In genomic region chr11:68043349-68044144, GRCh38 we compare ENCODE assay signal across 1 cellular context.
TF ChIP-seq lines count a peak whose summit lies in the region.

No MANE protein-coding gene starts in this region.

TF ChIP-seq in K562, 482 proteins besides CTCF, POLR2A, EP300 and RAD21 (continued from another document and continues in another):
- TF ChIP-seq ZNF592 (IDR thresholded peaks at IDR 0.05): peak; percentile 94
- TF ChIP-seq, protein P1, sequence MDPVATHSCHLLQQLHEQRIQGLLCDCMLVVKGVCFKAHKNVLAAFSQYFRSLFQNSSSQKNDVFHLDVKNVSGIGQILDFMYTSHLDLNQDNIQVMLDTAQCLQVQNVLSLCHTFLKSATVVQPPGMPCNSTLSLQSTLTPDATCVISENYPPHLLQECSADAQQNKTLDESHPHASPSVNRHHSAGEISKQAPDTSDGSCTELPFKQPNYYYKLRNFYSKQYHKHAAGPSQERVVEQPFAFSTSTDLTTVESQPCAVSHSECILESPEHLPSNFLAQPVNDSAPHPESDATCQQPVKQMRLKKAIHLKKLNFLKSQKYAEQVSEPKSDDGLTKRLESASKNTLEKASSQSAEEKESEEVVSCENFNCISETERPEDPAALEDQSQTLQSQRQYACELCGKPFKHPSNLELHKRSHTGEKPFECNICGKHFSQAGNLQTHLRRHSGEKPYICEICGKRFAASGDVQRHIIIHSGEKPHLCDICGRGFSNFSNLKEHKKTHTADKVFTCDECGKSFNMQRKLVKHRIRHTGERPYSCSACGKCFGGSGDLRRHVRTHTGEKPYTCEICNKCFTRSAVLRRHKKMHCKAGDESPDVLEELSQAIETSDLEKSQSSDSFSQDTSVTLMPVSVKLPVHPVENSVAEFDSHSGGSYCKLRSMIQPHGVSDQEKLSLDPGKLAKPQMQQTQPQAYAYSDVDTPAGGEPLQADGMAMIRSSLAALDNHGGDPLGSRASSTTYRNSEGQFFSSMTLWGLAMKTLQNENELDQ (CRISPR knock-in tag; IDR thresholded peaks at IDR 0.05; ENCODE audit: borderline replicate concordance): no peak
- no peak for TF ChIP-seq RHOXF2B (CRISPR knock-in tag; conservative IDR thresholded peaks at IDR 0.05)
- TF ChIP-seq POLR2G (IDR thresholded peaks at IDR 0.05; ENCODE audit: low read depth, low read length): peak; percentile 74
- no peak for TF ChIP-seq ZBTB8A (IDR thresholded peaks at IDR 0.05; ENCODE audit: partially characterized antibody)
- TF ChIP-seq ILF3 (IDR thresholded peaks at IDR 0.05; ENCODE audit: borderline replicate concordance): no peak
- peak; percentile 61; the same call in 1 of the 2 replicates for TF ChIP-seq TOE1 (IDR thresholded peaks at IDR 0.05; ENCODE audit: borderline replicate concordance)
- TF ChIP-seq TOE1 (CRISPR knock-in tag; IDR thresholded peaks at IDR 0.05; ENCODE audit: borderline replicate concordance, low read depth): no peak
- TF ChIP-seq ZNF316 (IDR thresholded peaks at IDR 0.05): no peak
- TF ChIP-seq HNRNPL (IDR thresholded peaks at IDR 0.05; ENCODE audit: low read depth, low read length): 0 out of 2 replicates have a peak, but pooled peaks have one; percentile 88
- peak; percentile 89 for TF ChIP-seq EP400 (IDR thresholded peaks at IDR 0.05)
- peak in 1 of 2 experiments; percentile 32; a peak in 1 of 4 replicates for TF ChIP-seq FOXK2 (conservative IDR thresholded peaks at IDR 0.05 in 1 of 2, IDR thresholded peaks at IDR 0.05 in 1 of 2; ENCODE audit: low read depth in 2 of 2)
- TF ChIP-seq JUN (IDR thresholded peaks at IDR 0.05; ENCODE audit: borderline replicate concordance, low read depth, low read length): peak; percentile 91
- peak; percentile 82; the same call in 1 of the 2 replicates for TF ChIP-seq JUN (CRISPR knock-in tag; IDR thresholded peaks at IDR 0.05; ENCODE audit: borderline replicate concordance)
- TF ChIP-seq, protein P2, sequence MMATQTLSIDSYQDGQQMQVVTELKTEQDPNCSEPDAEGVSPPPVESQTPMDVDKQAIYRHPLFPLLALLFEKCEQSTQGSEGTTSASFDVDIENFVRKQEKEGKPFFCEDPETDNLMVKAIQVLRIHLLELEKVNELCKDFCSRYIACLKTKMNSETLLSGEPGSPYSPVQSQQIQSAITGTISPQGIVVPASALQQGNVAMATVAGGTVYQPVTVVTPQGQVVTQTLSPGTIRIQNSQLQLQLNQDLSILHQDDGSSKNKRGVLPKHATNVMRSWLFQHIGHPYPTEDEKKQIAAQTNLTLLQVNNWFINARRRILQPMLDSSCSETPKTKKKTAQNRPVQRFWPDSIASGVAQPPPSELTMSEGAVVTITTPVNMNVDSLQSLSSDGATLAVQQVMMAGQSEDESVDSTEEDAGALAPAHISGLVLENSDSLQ (IDR thresholded peaks at IDR 0.05): peak; percentile 50
- peak; percentile 17; the same call in 1 of the 2 replicates for TF ChIP-seq RNF2 (IDR thresholded peaks at IDR 0.05)
- TF ChIP-seq, protein P3, sequence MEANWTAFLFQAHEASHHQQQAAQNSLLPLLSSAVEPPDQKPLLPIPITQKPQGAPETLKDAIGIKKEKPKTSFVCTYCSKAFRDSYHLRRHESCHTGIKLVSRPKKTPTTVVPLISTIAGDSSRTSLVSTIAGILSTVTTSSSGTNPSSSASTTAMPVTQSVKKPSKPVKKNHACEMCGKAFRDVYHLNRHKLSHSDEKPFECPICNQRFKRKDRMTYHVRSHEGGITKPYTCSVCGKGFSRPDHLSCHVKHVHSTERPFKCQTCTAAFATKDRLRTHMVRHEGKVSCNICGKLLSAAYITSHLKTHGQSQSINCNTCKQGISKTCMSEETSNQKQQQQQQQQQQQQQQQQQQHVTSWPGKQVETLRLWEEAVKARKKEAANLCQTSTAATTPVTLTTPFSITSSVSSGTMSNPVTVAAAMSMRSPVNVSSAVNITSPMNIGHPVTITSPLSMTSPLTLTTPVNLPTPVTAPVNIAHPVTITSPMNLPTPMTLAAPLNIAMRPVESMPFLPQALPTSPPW (CRISPR knock-in tag; IDR thresholded peaks at IDR 0.05): peak; percentile 85
- TF ChIP-seq MITF (IDR thresholded peaks at IDR 0.05): peak; percentile 94
- TF ChIP-seq MYC (IDR thresholded peaks at IDR 0.05; ENCODE audit: low read depth, low read length): peak; percentile 92
- peak; percentile 84; the same call in 1 of the 2 replicates for TF ChIP-seq MYC (CRISPR knock-in tag; IDR thresholded peaks at IDR 0.05; ENCODE audit: borderline replicate concordance, low read depth)
- TF ChIP-seq, protein P4, sequence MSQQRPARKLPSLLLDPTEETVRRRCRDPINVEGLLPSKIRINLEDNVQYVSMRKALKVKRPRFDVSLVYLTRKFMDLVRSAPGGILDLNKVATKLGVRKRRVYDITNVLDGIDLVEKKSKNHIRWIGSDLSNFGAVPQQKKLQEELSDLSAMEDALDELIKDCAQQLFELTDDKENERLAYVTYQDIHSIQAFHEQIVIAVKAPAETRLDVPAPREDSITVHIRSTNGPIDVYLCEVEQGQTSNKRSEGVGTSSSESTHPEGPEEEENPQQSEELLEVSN (IDR thresholded peaks at IDR 0.05; ENCODE audit: borderline replicate concordance in 1 of 2, extremely low read depth in 1 of 2, insufficient read depth in 1 of 2, insufficient read length in 1 of 2, low read depth in 1 of 2, low read length in 1 of 2, poor library complexity in 1 of 2, severe bottlenecking in 1 of 2): peak; percentile 50 to 60
- TF ChIP-seq CBFA2T3 (IDR thresholded peaks at IDR 0.05): no peak
- peak; percentile 44; the same call in 1 of the 2 replicates for TF ChIP-seq RAD51 (IDR thresholded peaks at IDR 0.05; ENCODE audit: borderline replicate concordance, low read depth)
- TF ChIP-seq PHF21A (IDR thresholded peaks at IDR 0.05; ENCODE audit: borderline replicate concordance, low read depth): peak; percentile 58; the same call in 1 of the 2 replicates
- TF ChIP-seq NFE2 (IDR thresholded peaks at IDR 0.05; ENCODE audit: low read depth): peak; percentile 71
- no peak for TF ChIP-seq CBX8 (IDR thresholded peaks at IDR 0.05; ENCODE audit: borderline replicate concordance, extremely low read depth, low read depth, low read length, poor library complexity, severe bottlenecking)
- no peak for TF ChIP-seq RBM25 (IDR thresholded peaks at IDR 0.05; ENCODE audit: low read depth, low read length, severe bottlenecking)
- TF ChIP-seq RBFOX2 (IDR thresholded peaks at IDR 0.05; ENCODE audit: low read depth, low read length): peak; percentile 78
- TF ChIP-seq KAT2B (IDR thresholded peaks at IDR 0.05; ENCODE audit: low read depth, low read length): no peak
- no peak for TF ChIP-seq HSF4 (CRISPR knock-in tag; IDR thresholded peaks at IDR 0.05; ENCODE audit: borderline replicate concordance)
- TF ChIP-seq, protein P5, sequence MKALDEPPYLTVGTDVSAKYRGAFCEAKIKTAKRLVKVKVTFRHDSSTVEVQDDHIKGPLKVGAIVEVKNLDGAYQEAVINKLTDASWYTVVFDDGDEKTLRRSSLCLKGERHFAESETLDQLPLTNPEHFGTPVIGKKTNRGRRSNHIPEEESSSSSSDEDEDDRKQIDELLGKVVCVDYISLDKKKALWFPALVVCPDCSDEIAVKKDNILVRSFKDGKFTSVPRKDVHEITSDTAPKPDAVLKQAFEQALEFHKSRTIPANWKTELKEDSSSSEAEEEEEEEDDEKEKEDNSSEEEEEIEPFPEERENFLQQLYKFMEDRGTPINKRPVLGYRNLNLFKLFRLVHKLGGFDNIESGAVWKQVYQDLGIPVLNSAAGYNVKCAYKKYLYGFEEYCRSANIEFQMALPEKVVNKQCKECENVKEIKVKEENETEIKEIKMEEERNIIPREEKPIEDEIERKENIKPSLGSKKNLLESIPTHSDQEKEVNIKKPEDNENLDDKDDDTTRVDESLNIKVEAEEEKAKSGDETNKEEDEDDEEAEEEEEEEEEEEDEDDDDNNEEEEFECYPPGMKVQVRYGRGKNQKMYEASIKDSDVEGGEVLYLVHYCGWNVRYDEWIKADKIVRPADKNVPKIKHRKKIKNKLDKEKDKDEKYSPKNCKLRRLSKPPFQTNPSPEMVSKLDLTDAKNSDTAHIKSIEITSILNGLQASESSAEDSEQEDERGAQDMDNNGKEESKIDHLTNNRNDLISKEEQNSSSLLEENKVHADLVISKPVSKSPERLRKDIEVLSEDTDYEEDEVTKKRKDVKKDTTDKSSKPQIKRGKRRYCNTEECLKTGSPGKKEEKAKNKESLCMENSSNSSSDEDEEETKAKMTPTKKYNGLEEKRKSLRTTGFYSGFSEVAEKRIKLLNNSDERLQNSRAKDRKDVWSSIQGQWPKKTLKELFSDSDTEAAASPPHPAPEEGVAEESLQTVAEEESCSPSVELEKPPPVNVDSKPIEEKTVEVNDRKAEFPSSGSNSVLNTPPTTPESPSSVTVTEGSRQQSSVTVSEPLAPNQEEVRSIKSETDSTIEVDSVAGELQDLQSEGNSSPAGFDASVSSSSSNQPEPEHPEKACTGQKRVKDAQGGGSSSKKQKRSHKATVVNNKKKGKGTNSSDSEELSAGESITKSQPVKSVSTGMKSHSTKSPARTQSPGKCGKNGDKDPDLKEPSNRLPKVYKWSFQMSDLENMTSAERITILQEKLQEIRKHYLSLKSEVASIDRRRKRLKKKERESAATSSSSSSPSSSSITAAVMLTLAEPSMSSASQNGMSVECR (CRISPR knock-in tag; IDR thresholded peaks at IDR 0.05): peak; percentile 57; the same call in 1 of the 2 replicates
- no peak for TF ChIP-seq TCF15 (CRISPR knock-in tag; IDR thresholded peaks at IDR 0.05)
- peak; percentile 53 for TF ChIP-seq CHD4 (IDR thresholded peaks at IDR 0.05; ENCODE audit: insufficient read depth, insufficient replicate concordance, low read depth, low read length, poor library complexity, severe bottlenecking)
- TF ChIP-seq, protein P6, sequence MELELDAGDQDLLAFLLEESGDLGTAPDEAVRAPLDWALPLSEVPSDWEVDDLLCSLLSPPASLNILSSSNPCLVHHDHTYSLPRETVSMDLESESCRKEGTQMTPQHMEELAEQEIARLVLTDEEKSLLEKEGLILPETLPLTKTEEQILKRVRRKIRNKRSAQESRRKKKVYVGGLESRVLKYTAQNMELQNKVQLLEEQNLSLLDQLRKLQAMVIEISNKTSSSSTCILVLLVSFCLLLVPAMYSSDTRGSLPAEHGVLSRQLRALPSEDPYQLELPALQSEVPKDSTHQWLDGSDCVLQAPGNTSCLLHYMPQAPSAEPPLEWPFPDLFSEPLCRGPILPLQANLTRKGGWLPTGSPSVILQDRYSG (tag; conservative IDR thresholded peaks at IDR 0.05; ENCODE audit: low read depth): peak; percentile 76; the same call in 1 of the 2 replicates
- peak; percentile 88 for TF ChIP-seq GATA2 (CRISPR knock-in tag; IDR thresholded peaks at IDR 0.05)
- TF ChIP-seq USF1 (CRISPR knock-in tag; IDR thresholded peaks at IDR 0.05): peak; percentile 71
- TF ChIP-seq, protein P7, sequence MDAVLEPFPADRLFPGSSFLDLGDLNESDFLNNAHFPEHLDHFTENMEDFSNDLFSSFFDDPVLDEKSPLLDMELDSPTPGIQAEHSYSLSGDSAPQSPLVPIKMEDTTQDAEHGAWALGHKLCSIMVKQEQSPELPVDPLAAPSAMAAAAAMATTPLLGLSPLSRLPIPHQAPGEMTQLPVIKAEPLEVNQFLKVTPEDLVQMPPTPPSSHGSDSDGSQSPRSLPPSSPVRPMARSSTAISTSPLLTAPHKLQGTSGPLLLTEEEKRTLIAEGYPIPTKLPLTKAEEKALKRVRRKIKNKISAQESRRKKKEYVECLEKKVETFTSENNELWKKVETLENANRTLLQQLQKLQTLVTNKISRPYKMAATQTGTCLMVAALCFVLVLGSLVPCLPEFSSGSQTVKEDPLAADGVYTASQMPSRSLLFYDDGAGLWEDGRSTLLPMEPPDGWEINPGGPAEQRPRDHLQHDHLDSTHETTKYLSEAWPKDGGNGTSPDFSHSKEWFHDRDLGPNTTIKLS (IDR thresholded peaks at IDR 0.05; ENCODE audit: borderline replicate concordance, low read depth): peak; percentile 85; the same call in 1 of the 2 replicates
